24 cellular contexts compared by ENCODE assay signal in the genomic region with DNA sequence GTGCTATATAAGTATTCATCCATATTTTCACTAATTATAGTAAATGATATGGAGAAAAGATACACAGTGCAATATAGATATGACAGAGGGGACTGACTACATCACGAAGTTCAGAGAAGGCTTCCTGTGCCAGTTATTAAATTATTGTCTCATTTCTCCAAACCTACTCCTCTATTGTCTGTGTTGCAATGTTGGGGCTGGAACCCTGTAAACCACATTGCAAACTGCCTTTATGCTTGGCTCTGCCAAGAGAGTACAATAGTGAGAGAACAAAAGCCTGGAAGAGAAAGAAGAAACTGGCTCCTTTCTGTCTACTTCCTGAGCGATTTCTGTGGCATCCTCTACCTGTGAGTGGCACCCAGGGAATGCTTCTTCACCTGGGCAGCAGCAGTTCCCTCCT. TPM values are rescaled to one million over a fixed set of nuclear protein-coding genes. Genes with fewer than 3 reads are reported as not detected.
DNase-seq lines count a peak whose midpoint lies in the region; ATAC-seq and TF ChIP-seq lines count a peak whose summit lies in the region.
"Had no signal": no experiment of that assay in that cellular context is flagged by ENCODE, and none has a peak within 500 bp of the region (broad histone marks: within the 10 kb centered on the region; RNA-seq: fewer than 3 reads in every experiment).

No MANE protein-coding gene starts in this region.

- H2BK12ac ChIP-seq in mesenchymal stem cell (ENCODE audit: low read length in 2 of 2) = peak overlapping the region; percentile 33 to 69

- no peak overlapping the region for H3K27ac ChIP-seq in mesenchymal stem cell (ENCODE audit: low read length, poor library complexity, severe bottlenecking)
- H3K27ac ChIP-seq in endodermal cell (ENCODE audit: low read depth, low read length) = no peak overlapping the region
- H3K27ac ChIP-seq: body of pancreas, left lung, parathyroid adenoma, right lobe of liver had no signal

- intact Hi-C loops in activated T-helper 1 cell treated with anti-CD3 and anti-CD28 coated beads, Interleukin-12 subunit alpha, Interleukin-12 subunit beta, Interleukin-2, Interleukin-4 antibody, amounts not matched to agents 30 ng/mL and 10 ng/mL and 1 ng/mL, durations not matched to agents 14 hours and 24 hours and 36 hours (cut with micrococcal nuclease) = no loop called here

- peaks cover 22% of the 10 kb centered on the region for H3K27me3 Mint-ChIP-seq in activated T-helper 1 cell treated with anti-CD3 and anti-CD28 coated beads, Interleukin-12 subunit alpha, Interleukin-12 subunit beta, Interleukin-2, Interleukin-4 antibody, amounts not matched to agents 30 ng/mL and 10 ng/mL and 1 ng/mL, durations not matched to agents 14 hours and 24 hours and 36 hours (ENCODE audit: insufficient read depth)
- H3K27me3 Mint-ChIP-seq in endodermal cell (ENCODE audit: insufficient read depth) = peaks cover 8% of the 10 kb centered on the region

- H3K36me3 Mint-ChIP-seq in activated T-helper 1 cell treated with anti-CD3 and anti-CD28 coated beads, Interleukin-12 subunit alpha, Interleukin-12 subunit beta, Interleukin-2, Interleukin-4 antibody, amounts not matched to agents 30 ng/mL and 10 ng/mL and 1 ng/mL, durations not matched to agents 14 hours and 24 hours and 36 hours (ENCODE audit: low read depth) = no peaks in the 10 kb centered on the region
- no peaks in the 10 kb centered on the region for H3K36me3 Mint-ChIP-seq in endodermal cell (ENCODE audit: low read depth)
- H3K36me3 Mint-ChIP-seq: activated naive CD8-positive, alpha-beta T cell treated with anti-CD3 and anti-CD28 coated beads for 36 hours; CD8-positive, alpha-beta T cell; natural killer cell treated with Interleukin-12 subunit alpha and Interleukin-12 subunit beta and Interleukin-15 and Interleukin-18, amount 100 ng/mL, for 72 hours; stimulated activated effector memory CD8-positive, alpha-beta T cell treated with anti-CD3 and anti-CD28 coated beads, Interleukin-12 subunit alpha, Interleukin-12 subunit beta, amount 100 ng/mL, for 72 hours had no signal

- no peaks in the 10 kb centered on the region for H3K4me1 Mint-ChIP-seq in activated T-helper 1 cell treated with anti-CD3 and anti-CD28 coated beads, Interleukin-12 subunit alpha, Interleukin-12 subunit beta, Interleukin-2, Interleukin-4 antibody, amounts not matched to agents 30 ng/mL and 10 ng/mL and 1 ng/mL, durations not matched to agents 14 hours and 24 hours and 36 hours (ENCODE audit: low read depth)
- peaks cover 6% of the 10 kb centered on the region for H3K4me1 Mint-ChIP-seq in endodermal cell
- H3K4me1 Mint-ChIP-seq: activated naive CD8-positive, alpha-beta T cell treated with anti-CD3 and anti-CD28 coated beads for 36 hours; stimulated activated effector memory CD8-positive, alpha-beta T cell treated with anti-CD3 and anti-CD28 coated beads, Interleukin-12 subunit alpha, Interleukin-12 subunit beta, amount 100 ng/mL, for 72 hours had no signal

- TF ChIP-seq CTCF in endodermal cell (conservative IDR thresholded peaks at IDR 0.05) = no peak

- H3K27me3 ChIP-seq in mesenchymal stem cell (ENCODE audit: control insufficient read depth in 1 of 2, insufficient read depth in 1 of 2, low read length in 2 of 2) (no peaks in the 10 kb centered on the region), endodermal cell (ENCODE audit: control insufficient read depth, insufficient read depth, low read length, poor library complexity, severe bottlenecking) (no peaks in the 10 kb centered on the region)
- H3K27me3 ChIP-seq: body of pancreas, left lung, right lobe of liver had no signal

- no peak overlapping the region for H3K23ac ChIP-seq in mesenchymal stem cell (ENCODE audit: low read length in 2 of 2)

- no peak overlapping the region for H3K4ac ChIP-seq in mesenchymal stem cell (ENCODE audit: low read depth in 1 of 2, low read length in 2 of 2)

- no peak overlapping the region for H2BK5ac ChIP-seq in mesenchymal stem cell (ENCODE audit: low read depth, low read length, poor library complexity, severe bottlenecking)

- WGBS in mesenchymal stem cell = 83% methylated on average over 1 of the region's 2 CpGs
- WGBS in endodermal cell (ENCODE audit: insufficient coverage in 1 of 2, insufficient read length in 1 of 2), 2 experiments = 91 to 98% methylated on average over 1 to 2 of the region's 2 CpGs

- H3K27ac Mint-ChIP-seq in activated T-helper 1 cell treated with anti-CD3 and anti-CD28 coated beads, Interleukin-12 subunit alpha, Interleukin-12 subunit beta, Interleukin-2, Interleukin-4 antibody, amounts not matched to agents 30 ng/mL and 10 ng/mL and 1 ng/mL, durations not matched to agents 14 hours and 24 hours and 36 hours = no peak overlapping the region
- no peak overlapping the region for H3K27ac Mint-ChIP-seq in endodermal cell
- H3K27ac Mint-ChIP-seq: activated naive CD8-positive, alpha-beta T cell treated with anti-CD3 and anti-CD28 coated beads for 36 hours; CD8-positive, alpha-beta T cell; GM23338; natural killer cell treated with Interleukin-12 subunit alpha and Interleukin-12 subunit beta and Interleukin-15 and Interleukin-18, amount 100 ng/mL, for 72 hours; stimulated activated effector memory CD8-positive, alpha-beta T cell treated with anti-CD3 and anti-CD28 coated beads, Interleukin-12 subunit alpha, Interleukin-12 subunit beta, amount 100 ng/mL, for 72 hours had no signal

- H3K9ac ChIP-seq in mesenchymal stem cell (ENCODE audit: low read length) (no peak overlapping the region), endodermal cell (ENCODE audit: extremely low read depth, low read length, poor library complexity, severe bottlenecking) (no peak overlapping the region)
- H3K9ac ChIP-seq: parathyroid adenoma had no signal

- H2BK120ac ChIP-seq in mesenchymal stem cell (ENCODE audit: low read depth, low read length) = no peak overlapping the region

- ATAC-seq in GM18502 (IDR thresholded peaks at IDR 0.05; ENCODE audit: poor library complexity, unreplicated experiment) = peak; percentile 14
- ATAC-seq in GM19452 (IDR thresholded peaks at IDR 0.05; ENCODE audit: unreplicated experiment) = peak; percentile 15
- no peak for ATAC-seq in HG02970 (IDR thresholded peaks at IDR 0.05; ENCODE audit: low FRiP score, unreplicated experiment)
- ATAC-seq: body of pancreas; CD8-positive, alpha-beta T cell; GM23338; left lung; right lobe of liver had no signal

- H3K4me1 ChIP-seq in mesenchymal stem cell (ENCODE audit: control insufficient read depth, insufficient read depth, low read depth, low read length) (peaks cover 7% of the 10 kb centered on the region), endodermal cell (ENCODE audit: control insufficient read depth, insufficient read depth, low read length) (peaks cover 5% of the 10 kb centered on the region)
- H3K4me1 ChIP-seq: left lung, right lobe of liver had no signal

- H2AFZ ChIP-seq in mesenchymal stem cell (ENCODE audit: low read depth, low read length) = no peak overlapping the region
- H2AFZ ChIP-seq: GM23338, parathyroid adenoma had no signal

- H3K4me3 ChIP-seq in mesenchymal stem cell (ENCODE audit: insufficient read depth in 1 of 2, low read depth in 1 of 2, low read length in 2 of 2) = peak overlapping the region in 1 of 2 experiments; percentile 25
- no peak overlapping the region for H3K4me3 ChIP-seq in endodermal cell (ENCODE audit: low read length)
- H3K4me3 ChIP-seq: body of pancreas, GM23338, left lung, right lobe of liver had no signal

- H3K9me3 Mint-ChIP-seq in activated T-helper 1 cell treated with anti-CD3 and anti-CD28 coated beads, Interleukin-12 subunit alpha, Interleukin-12 subunit beta, Interleukin-2, Interleukin-4 antibody, amounts not matched to agents 30 ng/mL and 10 ng/mL and 1 ng/mL, durations not matched to agents 14 hours and 24 hours and 36 hours = no peaks in the 10 kb centered on the region
- no peaks in the 10 kb centered on the region for H3K9me3 Mint-ChIP-seq in endodermal cell
- H3K9me3 Mint-ChIP-seq: activated naive CD8-positive, alpha-beta T cell treated with anti-CD3 and anti-CD28 coated beads for 36 hours; CD8-positive, alpha-beta T cell; GM23338; natural killer cell treated with Interleukin-12 subunit alpha and Interleukin-12 subunit beta and Interleukin-15 and Interleukin-18, amount 100 ng/mL, for 72 hours; stimulated activated effector memory CD8-positive, alpha-beta T cell treated with anti-CD3 and anti-CD28 coated beads, Interleukin-12 subunit alpha, Interleukin-12 subunit beta, amount 100 ng/mL, for 72 hours had no signal

- DNase-seq in NCI-H69 (lab: John Stamatoyannopoulos, UW) (peak; percentile 23), mesenchymal stem cell (no peak), GOT3 (lab: John Stamatoyannopoulos, UW) (no peak), endodermal cell (no peak)
- DNase-seq in activated T-helper 1 cell treated with anti-CD3 and anti-CD28 coated beads, Interleukin-12 subunit alpha, Interleukin-12 subunit beta, Interleukin-2, Interleukin-4 antibody, amounts not matched to agents 30 ng/mL and 10 ng/mL and 1 ng/mL, durations not matched to agents 14 hours and 24 hours and 36 hours (ENCODE audit: low spot score) = no peak
- DNase-seq: activated naive CD8-positive, alpha-beta T cell treated with anti-CD3 and anti-CD28 coated beads for 36 hours; body of pancreas; CD8-positive, alpha-beta T cell; DMS79 treated with DMSO at 0.1 percent for 48 hours; head of caudate nucleus; Karpas-422; left lung; midbrain; NCI-H1417; NCI-H510A treated with DMSO at 0.1 percent for 48 hours; right lobe of liver; SW 1271 had no signal

- peaks cover 16% of the 10 kb centered on the region for H3K79me1 ChIP-seq in mesenchymal stem cell (replicated peaks; ENCODE audit: low read length, poor library complexity, severe bottlenecking)

- H3K4me2 ChIP-seq in mesenchymal stem cell (ENCODE audit: low read length, poor library complexity, severe bottlenecking) = no peak overlapping the region
- H3K4me2 ChIP-seq: GM23338 had no signal

- peak overlapping the region; percentile 40 for H4K91ac ChIP-seq in mesenchymal stem cell (ENCODE audit: low read length)

- H3K18ac ChIP-seq in mesenchymal stem cell (ENCODE audit: low read depth in 1 of 2, low read length in 2 of 2) = peak overlapping the region in 1 of 2 experiments; percentile 63

- H3K9me3 ChIP-seq in mesenchymal stem cell (ENCODE audit: control insufficient read depth, low read length) (no peaks in the 10 kb centered on the region), endodermal cell (ENCODE audit: control insufficient read depth, low read length) (no peaks in the 10 kb centered on the region)
- H3K9me3 ChIP-seq: body of pancreas, left lung, right lobe of liver had no signal

- peak overlapping the region; percentile 81 for H2AK5ac ChIP-seq in mesenchymal stem cell (ENCODE audit: low read length, severe bottlenecking)

- no peak overlapping the region for H4K8ac ChIP-seq in mesenchymal stem cell (ENCODE audit: low read length)

- H3K36me3 ChIP-seq in mesenchymal stem cell (ENCODE audit: control insufficient read depth in 1 of 2, insufficient read depth in 2 of 2, low read depth in 1 of 2, low read length in 2 of 2) (no peaks in the 10 kb centered on the region), endodermal cell (ENCODE audit: control insufficient read depth, insufficient read depth, low read length) (no peaks in the 10 kb centered on the region)
- H3K36me3 ChIP-seq: left lung, right lobe of liver had no signal

- H3K4me3 Mint-ChIP-seq in activated T-helper 1 cell treated with anti-CD3 and anti-CD28 coated beads, Interleukin-12 subunit alpha, Interleukin-12 subunit beta, Interleukin-2, Interleukin-4 antibody, amounts not matched to agents 30 ng/mL and 10 ng/mL and 1 ng/mL, durations not matched to agents 14 hours and 24 hours and 36 hours = no peak overlapping the region
- H3K4me3 Mint-ChIP-seq in endodermal cell = no peak overlapping the region
- H3K4me3 Mint-ChIP-seq: activated naive CD8-positive, alpha-beta T cell treated with anti-CD3 and anti-CD28 coated beads for 36 hours; CD8-positive, alpha-beta T cell; GM23338; natural killer cell treated with Interleukin-12 subunit alpha and Interleukin-12 subunit beta and Interleukin-15 and Interleukin-18, amount 100 ng/mL, for 72 hours; stimulated activated effector memory CD8-positive, alpha-beta T cell treated with anti-CD3 and anti-CD28 coated beads, Interleukin-12 subunit alpha, Interleukin-12 subunit beta, amount 100 ng/mL, for 72 hours had no signal

- no peak overlapping the region for H3K14ac ChIP-seq in mesenchymal stem cell (ENCODE audit: low read length in 2 of 2)

- no peak overlapping the region for H2BK15ac ChIP-seq in mesenchymal stem cell (ENCODE audit: low read depth, poor library complexity, severe bottlenecking)

RNA-seq across cellular contexts. Expression of a gene that starts 46.4 kb away (rescaled TPM):
- polyA plus RNA-seq in mesenchymal stem cell (2013, experiment 1 of 2) = 12.5 TPM
- 11.9 TPM for polyA plus RNA-seq in mesenchymal stem cell (2013, experiment 2 of 2)
- total RNA-seq in activated T-helper 1 cell treated with anti-CD3 and anti-CD28 coated beads, Interleukin-12 subunit alpha, Interleukin-12 subunit beta, Interleukin-2, Interleukin-4 antibody, amounts not matched to agents 30 ng/mL and 10 ng/mL and 1 ng/mL, durations not matched to agents 14 hours and 24 hours and 36 hours = 12.8 and 13.1 TPM in 2 replicates
- 1 to 10 TPM; 1.2 to 1.3 TPM for total RNA-seq in endodermal cell
- 6.2 TPM for polyA plus RNA-seq in endodermal cell (2013, experiment 1 of 2)
- polyA plus RNA-seq in endodermal cell (2013, experiment 2 of 2) = 8.0 TPM
